Comparison of ENCODE assay signal across 1 cellular context in the genomic region with DNA sequence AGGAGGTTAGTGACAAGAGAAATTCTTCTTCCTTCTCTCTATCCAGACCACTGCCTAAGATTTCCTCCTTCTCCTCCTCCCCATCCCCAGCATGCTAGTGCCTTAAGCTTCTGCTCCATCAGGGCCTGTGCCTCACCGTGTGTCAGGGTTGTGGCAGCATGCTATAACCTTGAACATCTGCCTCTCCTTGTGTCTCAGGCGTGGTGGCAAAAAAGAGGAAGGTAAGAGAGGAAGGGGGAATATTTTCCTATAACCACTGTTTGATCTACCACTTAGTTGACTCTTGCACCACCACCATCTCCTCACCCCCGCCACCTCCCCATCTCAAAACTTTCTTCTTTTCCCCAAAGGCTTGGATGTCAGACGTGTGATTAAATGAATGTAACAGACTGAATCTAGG.
TF ChIP-seq lines count a peak whose summit lies in the region.

No MANE protein-coding gene starts in this region.

TF ChIP-seq in GM12878, 131 proteins besides CTCF, POLR2A, EP300 and RAD21:
- 0 out of 2 replicates have a peak, but pooled peaks have one; percentile 16 for TF ChIP-seq RUNX3 (IDR thresholded peaks at IDR 0.05; ENCODE audit: low read length)
- TF ChIP-seq EED (IDR thresholded peaks at IDR 0.05; ENCODE audit: low read depth): 0 out of 2 replicates have a peak, but pooled peaks have one; percentile 34
- peak; percentile 37; the same call in 1 of the 2 replicates for TF ChIP-seq SPI1 (IDR thresholded peaks at IDR 0.05; ENCODE audit: borderline replicate concordance, insufficient read depth, low read depth, low read length)
- TF ChIP-seq PAX5 (IDR thresholded peaks at IDR 0.05; ENCODE audit: borderline replicate concordance, low read depth, low read length): no peak
